In the genomic region with DNA sequence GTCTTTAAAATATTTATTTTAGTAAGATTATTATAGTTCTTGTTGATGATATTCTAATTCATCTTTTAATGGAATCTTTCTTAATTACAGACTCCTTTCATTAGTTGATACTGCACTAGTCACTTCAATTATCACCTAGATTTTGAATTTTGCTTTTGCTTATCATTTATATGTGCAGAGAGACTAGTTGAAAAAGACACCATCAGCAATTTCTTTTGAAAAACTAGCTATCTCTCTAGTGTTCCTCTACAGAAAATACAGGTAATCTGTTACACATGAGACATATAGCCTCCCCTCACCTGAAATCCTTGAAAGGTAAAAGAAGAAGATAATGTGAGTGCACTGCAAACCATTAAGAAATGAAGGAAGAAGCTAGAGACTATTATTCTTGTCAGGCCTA, we compare ENCODE assay signal across 24 cellular contexts.
"Had no signal": no experiment of that assay in that cellular context is flagged by ENCODE, and none has a peak within 500 bp of the region (broad histone marks: within the 10 kb centered on the region; RNA-seq: fewer than 3 reads in every experiment).

No MANE protein-coding gene starts in this region.

- H3K9me3 ChIP-seq: breast epithelium had no signal

- H3K27ac ChIP-seq: breast epithelium, SJCRH30 had no signal

- H3K4me1 ChIP-seq: breast epithelium, SJCRH30 had no signal

- ATAC-seq: activated T-cell treated with anti-CD3 and anti-CD28 coated beads, Interleukin-2, amount 50 U/mL, for 4 hours; Panc1; Right ventricle myocardium inferior; SK-N-SH treated with all-trans-retinoic acid at 6 μM for 48 hours had no signal

- H3K4me3 ChIP-seq: breast epithelium, SJCRH30 had no signal

- DNase-seq: activated B cell treated with CpG ODN at 0.5 μM for 24 hours; activated CD4-positive, alpha-beta T cell treated with anti-CD3 and anti-CD28 coated beads for 1 hour; activated CD4-positive, alpha-beta T cell treated with anti-CD3 and anti-CD28 coated beads, Interleukin-2, amount 10 ng/mL, durations not matched to agents 24 days and 14 days; activated CD8-positive, alpha-beta memory T cell treated with anti-CD3 and anti-CD28 coated beads for 24 hours; activated gamma-delta T cell treated with Interleukin-2 at 50 U/mL for 16 hours; activated T-cell treated with anti-CD3 and anti-CD28 coated beads, Interleukin-2, amount 50 U/mL, for 4 hours; aorta; caudate nucleus; Karpas-422; MM.1S; NCI-H1105 treated with DMSO at 0.1 percent for 48 hours; NCI-H1436 treated with DMSO at 0.1 percent for 48 hours; NCI-H187; NCI-H2081; NCI-H510A treated with DMSO at 0.1 percent for 48 hours; NK-92 treated with Interleukin-12 subunit alpha and Interleukin-12 subunit beta, amount 100 ng/mL, for 24 hours; OCI-M1; RPMI8226; SJCRH30; SW 1271 had no signal

- H3K36me3 ChIP-seq: breast epithelium, SJCRH30 had no signal

- H3K27me3 ChIP-seq: breast epithelium had no signal
